Comparison of ENCODE assay signal across 15 cellular contexts in genomic region chr6:15503346-15503680, GRCh38.
A peak's percentile ranks its signal among the peaks of the same experiment; 100 is the strongest.
DNase-seq lines count a peak whose midpoint lies in the region; ATAC-seq and TF ChIP-seq lines count a peak whose summit lies in the region.
"Had no signal": no experiment of that assay in that cellular context is flagged by ENCODE, and none has a peak within 500 bp of the region (broad histone marks: within the 10 kb centered on the region; RNA-seq: fewer than 3 reads in every experiment).

No MANE protein-coding gene starts in this region.

- WGBS in endodermal cell (ENCODE audit: insufficient coverage in 1 of 2, insufficient read length in 1 of 2), 2 experiments = 94 to 96% methylated on average over 5 to 6 of the region's 6 CpGs
- 91 to 94% methylated on average over 6 of the region's 6 CpGs for WGBS in tibial nerve, 2 donors

- intact Hi-C loops in Right ventricle myocardium inferior (cut with DNase I) = loop anchor here (5.0 kb wide), 1 partner anchor 621 kb away; no protein-coding TSS in a partner anchor

- H3K36me3 Mint-ChIP-seq in endodermal cell (ENCODE audit: low read depth) (peaks cover 88% of the 10 kb centered on the region), osteocyte (ENCODE audit: unreplicated experiment) (peaks cover 32% of the 10 kb centered on the region)

- H3K27me3 Mint-ChIP-seq in endodermal cell (ENCODE audit: insufficient read depth) (no peaks in the 10 kb centered on the region), osteocyte (ENCODE audit: unreplicated experiment) (no peaks in the 10 kb centered on the region)

- no peak overlapping the region for H3K9ac ChIP-seq in endodermal cell (ENCODE audit: extremely low read depth, low read length, poor library complexity, severe bottlenecking)

- peaks cover 8% of the 10 kb centered on the region for H3K36me3 ChIP-seq in right atrium auricular region
- H3K36me3 ChIP-seq in endodermal cell (ENCODE audit: control insufficient read depth, insufficient read depth, low read length) = peaks cover 83% of the 10 kb centered on the region
- peaks cover 0 to 41% (median 0%) of the 10 kb centered on the region in 3 donors for H3K36me3 ChIP-seq in tibial nerve
- H3K36me3 ChIP-seq: MG63 had no signal

- H3K4me3 Mint-ChIP-seq in endodermal cell (no peak overlapping the region), osteocyte (ENCODE audit: unreplicated experiment) (no peak overlapping the region)
- H3K4me3 Mint-ChIP-seq: CD8-positive, alpha-beta T cell had no signal

- in situ Hi-C loops in GM13977 (cut with MboI; ENCODE audit: low pct_unique_long_range_greater_than_20kb, low sequenced_read_pairs, unreplicated experiment) = no loop called here

- H3K27ac Mint-ChIP-seq in endodermal cell (peak overlapping the region; percentile 50), osteocyte (ENCODE audit: unreplicated experiment) (peak overlapping the region; percentile 23)
- H3K27ac Mint-ChIP-seq: CD8-positive, alpha-beta T cell had no signal

- no peaks in the 10 kb centered on the region for H3K27me3 ChIP-seq in right atrium auricular region
- no peaks in the 10 kb centered on the region for H3K27me3 ChIP-seq in endodermal cell (ENCODE audit: control insufficient read depth, insufficient read depth, low read length, poor library complexity, severe bottlenecking)
- H3K27me3 ChIP-seq in tibial nerve = no peaks in the 10 kb centered on the region
- H3K27me3 ChIP-seq: BE2C, MG63 had no signal

- no peak for TF ChIP-seq EP300 in tibial nerve (IDR thresholded peaks at IDR 0.05)

- H3K4me3 ChIP-seq in right atrium auricular region = no peak overlapping the region
- H3K4me3 ChIP-seq in endodermal cell (ENCODE audit: low read length) = no peak overlapping the region
- no peak overlapping the region for H3K4me3 ChIP-seq in tibial nerve
- H3K4me3 ChIP-seq: MG63 had no signal

- H3K4me1 ChIP-seq in right atrium auricular region (peaks cover 0 to 57% of the 10 kb centered on the region in 2 donors), endodermal cell (ENCODE audit: control insufficient read depth, insufficient read depth, low read length) (no peaks in the 10 kb centered on the region), tibial nerve (peaks cover 0 to 55% (median 25%) of the 10 kb centered on the region in 4 donors)

- DNase-seq in right atrium auricular region (ENCODE audit: low spot score) = no peak
- no peak for DNase-seq in Right ventricle myocardium inferior (ENCODE audit: missing footprints)
- no peak for DNase-seq in endodermal cell
- DNase-seq in osteocyte (ENCODE audit: extremely low spot score, unreplicated experiment) = no peak
- DNase-seq in tibial nerve (ENCODE audit: low spot score in 2 of 2) = no peak
- no peak for DNase-seq in GM13977 (ENCODE audit: low spot score)
- no peak for DNase-seq in islet precursor cell
- DNase-seq: BE2C; CD8-positive, alpha-beta T cell; GF-D8; MG63; NCI-H1092 treated with DMSO at 0.1 percent for 48 hours; NCI-H1694 treated with DMSO at 0.1 percent for 48 hours; NCI-H82; SHP77 had no signal

- H3K9me3 Mint-ChIP-seq in endodermal cell = no peaks in the 10 kb centered on the region
- H3K9me3 Mint-ChIP-seq in osteocyte (ENCODE audit: unreplicated experiment) = no peaks in the 10 kb centered on the region
- H3K9me3 Mint-ChIP-seq: CD8-positive, alpha-beta T cell had no signal

- no peak for ATAC-seq in Right ventricle myocardium inferior
- ATAC-seq: CD8-positive, alpha-beta T cell had no signal

- H3K27ac ChIP-seq in right atrium auricular region (peak overlapping the region; percentile 87 to 88), endodermal cell (ENCODE audit: low read depth, low read length) (no peak overlapping the region), tibial nerve (peak overlapping the region in 3 of 4 donors; percentile 2 to 86 (median 37))

- H3K9me3 ChIP-seq in right atrium auricular region (no peaks in the 10 kb centered on the region), endodermal cell (ENCODE audit: control insufficient read depth, low read length) (no peaks in the 10 kb centered on the region), tibial nerve (no peaks in the 10 kb centered on the region)
- H3K9me3 ChIP-seq: BE2C, MG63 had no signal

- no peak for TF ChIP-seq POLR2A in tibial nerve (IDR thresholded peaks at IDR 0.05)

- no peaks in the 10 kb centered on the region for H3K4me1 Mint-ChIP-seq in endodermal cell
- peaks cover 56% of the 10 kb centered on the region for H3K4me1 Mint-ChIP-seq in osteocyte (ENCODE audit: unreplicated experiment)

- TF ChIP-seq CTCF in right atrium auricular region (IDR thresholded peaks at IDR 0.05) (no peak), endodermal cell (conservative IDR thresholded peaks at IDR 0.05) (no peak), osteocyte (IDR thresholded peaks at IDR 0.05) (no peak), tibial nerve (IDR thresholded peaks at IDR 0.05) (no peak), GM13977 (IDR thresholded peaks at IDR 0.05; ENCODE audit: extremely low read depth, insufficient read depth, missing control alignments) (no peak)
